Comparison of ENCODE assay signal across 24 cellular contexts in the genomic region with DNA sequence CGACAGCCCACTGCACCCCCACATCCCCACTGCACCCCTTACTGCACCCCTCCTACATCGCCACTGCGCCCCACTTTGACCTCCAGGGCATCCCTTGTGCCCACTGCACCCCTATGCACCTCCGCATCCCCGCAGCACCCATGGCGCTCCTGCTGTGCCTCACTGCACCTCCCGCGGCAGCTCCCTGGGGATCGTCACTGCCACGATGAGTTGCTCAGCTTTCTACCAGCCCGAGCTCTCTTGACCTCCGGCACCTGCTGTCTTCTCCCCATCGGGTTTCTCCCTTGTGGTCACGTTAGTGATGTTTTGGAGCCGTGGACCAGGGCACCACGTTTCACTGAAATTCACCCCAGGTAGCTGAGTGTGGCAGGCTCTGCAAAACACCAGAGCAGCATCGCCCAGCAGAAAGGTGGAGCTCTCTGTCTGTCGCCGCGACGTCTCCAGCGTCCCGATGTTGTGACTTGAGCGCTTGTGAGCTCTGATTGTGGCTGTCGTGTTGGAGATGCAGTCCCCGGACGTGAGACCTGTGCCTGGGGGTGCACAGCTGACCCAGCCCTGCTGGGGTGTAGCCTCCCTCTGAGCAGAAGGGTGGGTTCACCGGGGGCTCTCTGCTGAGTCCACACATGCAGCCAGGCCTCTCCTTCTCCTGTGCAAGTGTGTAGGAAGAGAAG.
DNase-seq lines count a peak whose midpoint lies in the region; ATAC-seq and TF ChIP-seq lines count a peak whose summit lies in the region.
"Had no signal": no experiment of that assay in that cellular context is flagged by ENCODE, and none has a peak within 500 bp of the region (broad histone marks: within the 10 kb centered on the region; RNA-seq: fewer than 3 reads in every experiment).

No MANE protein-coding gene starts in this region.

- H3K27ac ChIP-seq in BLaER1 treated with 17β-estradiol and CSF1 and Interleukin-3, amounts not matched to agents 10 nM and 100 nM = no peak overlapping the region; a peak in 1 of 22 replicates
- H3K27ac ChIP-seq in endodermal cell (ENCODE audit: low read depth, low read length) (no peak overlapping the region), MM.1S (ENCODE audit: low read length) (no peak overlapping the region)
- H3K27ac ChIP-seq: heart right ventricle, WERI-Rb-1 had no signal

- peaks cover 21% of the 10 kb centered on the region for H3K4me1 Mint-ChIP-seq in T-helper 1 cell treated with Interleukin-12 subunit alpha and Interleukin-12 subunit beta and Interleukin-4 antibody, amounts not matched to agents 30 μg/mL and 1 μg/mL, for 36 hours (ENCODE audit: low read depth)
- H3K4me1 Mint-ChIP-seq in endodermal cell = no peaks in the 10 kb centered on the region
- no peaks in the 10 kb centered on the region for H3K4me1 Mint-ChIP-seq in stimulated activated naive B cell treated with anti-CD40 and anti-IgM and Interleukin-4, amounts not matched to agents 10 μg/mL and 1 μg/mL and 100 μg/mL, for 72 hours
- H3K4me1 Mint-ChIP-seq: activated T-helper 17 cell treated with anti-CD3 and anti-CD28 coated beads, Interleukin-2, amount 50 U/mL, for 72 hours had no signal

- H3K9me3 ChIP-seq in BLaER1 treated with 17β-estradiol and CSF1 and Interleukin-3, amounts not matched to agents 10 nM and 100 nM (replicated peaks in 1 of 11) = no peaks in the 10 kb centered on the region
- H3K9me3 ChIP-seq in endodermal cell (ENCODE audit: control insufficient read depth, low read length) (peaks cover 50% of the 10 kb centered on the region), MM.1S (replicated peaks; ENCODE audit: insufficient read depth, low read length) (no peaks in the 10 kb centered on the region)
- H3K9me3 ChIP-seq: heart right ventricle had no signal

- no peaks in the 10 kb centered on the region for H3K79me2 ChIP-seq in MM.1S (ENCODE audit: low read length)

- H3K27me3 ChIP-seq in BLaER1 treated with 17β-estradiol and CSF1 and Interleukin-3, amounts not matched to agents 10 nM and 100 nM = peaks cover 0 to 35% (median 11%) of the 10 kb centered on the region in 11 experiments; a peak in 11 of 22 replicates
- H3K27me3 ChIP-seq in endodermal cell (ENCODE audit: control insufficient read depth, insufficient read depth, low read length, poor library complexity, severe bottlenecking) = no peaks in the 10 kb centered on the region
- H3K27me3 ChIP-seq in MM.1S (replicated peaks; ENCODE audit: insufficient read depth, low read length) = peaks cover 54% of the 10 kb centered on the region

- H4K20me1 ChIP-seq in BLaER1 treated with 17β-estradiol and CSF1 and Interleukin-3, amounts not matched to agents 10 nM and 100 nM = peaks cover 0 to 7% (median 0%) of the 10 kb centered on the region in 11 experiments; a peak in 3 of 22 replicates
- H4K20me1 ChIP-seq in MM.1S (ENCODE audit: insufficient read depth, low read length) = no peaks in the 10 kb centered on the region

- no peak overlapping the region for H2AFZ ChIP-seq in MM.1S (ENCODE audit: low read length)

- no peaks in the 10 kb centered on the region for H3K9me2 ChIP-seq in MM.1S (replicated peaks; ENCODE audit: insufficient read depth, low read length)

- H3K4me3 ChIP-seq in BLaER1 treated with 17β-estradiol and CSF1 and Interleukin-3, amounts not matched to agents 10 nM and 100 nM = no peak overlapping the region
- H3K4me3 ChIP-seq in endodermal cell (ENCODE audit: low read length) (no peak overlapping the region), MM.1S (ENCODE audit: low read length) (no peak overlapping the region)
- H3K4me3 ChIP-seq: heart right ventricle, lung had no signal

- H3K27me3 Mint-ChIP-seq in T-helper 1 cell treated with Interleukin-12 subunit alpha and Interleukin-12 subunit beta and Interleukin-4 antibody, amounts not matched to agents 30 μg/mL and 1 μg/mL, for 36 hours (ENCODE audit: low read depth) = peaks cover 13% of the 10 kb centered on the region
- H3K27me3 Mint-ChIP-seq in endodermal cell (ENCODE audit: insufficient read depth) = no peaks in the 10 kb centered on the region
- peaks cover 7 to 8% of the 10 kb centered on the region in 2 donors for H3K27me3 Mint-ChIP-seq in stimulated activated naive B cell treated with anti-CD40 and anti-IgM and Interleukin-4, amounts not matched to agents 10 μg/mL and 1 μg/mL and 100 μg/mL, for 72 hours
- H3K27me3 Mint-ChIP-seq: activated T-helper 17 cell treated with anti-CD3 and anti-CD28 coated beads, Interleukin-2, amount 50 U/mL, for 72 hours had no signal

- peak overlapping the region; percentile 12 for H3K27ac Mint-ChIP-seq in T-helper 1 cell treated with Interleukin-12 subunit alpha and Interleukin-12 subunit beta and Interleukin-4 antibody, amounts not matched to agents 30 μg/mL and 1 μg/mL, for 36 hours
- H3K27ac Mint-ChIP-seq in endodermal cell = no peak overlapping the region
- peak overlapping the region; percentile 56 for H3K27ac Mint-ChIP-seq in stimulated activated naive B cell treated with anti-CD40 and anti-IgM and Interleukin-4, amounts not matched to agents 10 μg/mL and 1 μg/mL and 100 μg/mL, for 72 hours
- H3K27ac Mint-ChIP-seq: activated naive CD4-positive, alpha-beta T cell treated with anti-CD3 and anti-CD28 coated beads, Interleukin-2, amount 50 U/mL, for 72 hours; activated T-helper 17 cell treated with anti-CD3 and anti-CD28 coated beads, Interleukin-2, amount 50 U/mL, for 72 hours; CD8-positive, alpha-beta T cell had no signal

- H3K9me3 Mint-ChIP-seq in T-helper 1 cell treated with Interleukin-12 subunit alpha and Interleukin-12 subunit beta and Interleukin-4 antibody, amounts not matched to agents 30 μg/mL and 1 μg/mL, for 36 hours = no peaks in the 10 kb centered on the region
- H3K9me3 Mint-ChIP-seq in endodermal cell = no peaks in the 10 kb centered on the region
- peaks cover 0 to 5% of the 10 kb centered on the region in 2 donors for H3K9me3 Mint-ChIP-seq in stimulated activated naive B cell treated with anti-CD40 and anti-IgM and Interleukin-4, amounts not matched to agents 10 μg/mL and 1 μg/mL and 100 μg/mL, for 72 hours
- H3K9me3 Mint-ChIP-seq: activated naive CD4-positive, alpha-beta T cell treated with anti-CD3 and anti-CD28 coated beads, Interleukin-2, amount 50 U/mL, for 72 hours; activated T-helper 17 cell treated with anti-CD3 and anti-CD28 coated beads, Interleukin-2, amount 50 U/mL, for 72 hours; CD8-positive, alpha-beta T cell; naive thymus-derived CD8-positive, alpha-beta T cell had no signal

- TF ChIP-seq CTCF in endodermal cell (conservative IDR thresholded peaks at IDR 0.05) (no peak), MM.1S (IDR thresholded peaks at IDR 0.05; ENCODE audit: low read length) (no peak), GM13977 (IDR thresholded peaks at IDR 0.05; ENCODE audit: extremely low read depth, insufficient read depth, missing control alignments) (no peak)

- no peak for ATAC-seq in stimulated activated naive B cell treated with anti-CD40 and anti-IgM and Interleukin-4, amounts not matched to agents 10 μg/mL and 1 μg/mL and 100 μg/mL, for 72 hours (replicated peaks)
- no peak for ATAC-seq in GM19455 (IDR thresholded peaks at IDR 0.05; ENCODE audit: unreplicated experiment)
- ATAC-seq: heart right ventricle had no signal

- peak overlapping the region in 10 of 11 experiments; percentile 17 to 68 (median 59); a peak in 18 of 22 replicates for H3K4me2 ChIP-seq in BLaER1 treated with 17β-estradiol and CSF1 and Interleukin-3, amounts not matched to agents 10 nM and 100 nM
- no peak overlapping the region for H3K4me2 ChIP-seq in MM.1S (ENCODE audit: low read depth, low read length)

- H3K9ac ChIP-seq in BLaER1 treated with 17β-estradiol and CSF1 and Interleukin-3, amounts not matched to agents 10 nM and 100 nM = no peak overlapping the region
- H3K9ac ChIP-seq in endodermal cell (ENCODE audit: extremely low read depth, low read length, poor library complexity, severe bottlenecking) = no peak overlapping the region
- no peak overlapping the region for H3K9ac ChIP-seq in MM.1S (ENCODE audit: low read length)

- H3F3A ChIP-seq in MM.1S (ENCODE audit: insufficient read depth, low read length) = no peaks in the 10 kb centered on the region

- no peaks in the 10 kb centered on the region for H3K36me3 Mint-ChIP-seq in T-helper 1 cell treated with Interleukin-12 subunit alpha and Interleukin-12 subunit beta and Interleukin-4 antibody, amounts not matched to agents 30 μg/mL and 1 μg/mL, for 36 hours (ENCODE audit: low read depth)
- H3K36me3 Mint-ChIP-seq in endodermal cell (ENCODE audit: low read depth) = no peaks in the 10 kb centered on the region
- H3K36me3 Mint-ChIP-seq in stimulated activated naive B cell treated with anti-CD40 and anti-IgM and Interleukin-4, amounts not matched to agents 10 μg/mL and 1 μg/mL and 100 μg/mL, for 72 hours = no peaks in the 10 kb centered on the region
- H3K36me3 Mint-ChIP-seq: activated naive CD4-positive, alpha-beta T cell treated with anti-CD3 and anti-CD28 coated beads, Interleukin-2, amount 50 U/mL, for 72 hours; CD8-positive, alpha-beta T cell; naive thymus-derived CD8-positive, alpha-beta T cell had no signal

- in situ Hi-C loops in GM13977 (cut with MboI; ENCODE audit: low pct_unique_long_range_greater_than_20kb, low sequenced_read_pairs, unreplicated experiment) = no loop called here

- no peak for DNase-seq in T-helper 1 cell
- DNase-seq in endodermal cell = peak; percentile 38
- no peak for DNase-seq in stimulated activated naive B cell treated with anti-CD40 and anti-IgM and Interleukin-4, amounts not matched to agents 10 μg/mL and 1 μg/mL and 100 μg/mL, for 72 hours
- DNase-seq in MM.1S = no peak
- DNase-seq in GM13977 (ENCODE audit: low spot score) = no peak
- DNase-seq: activated CD4-positive, alpha-beta T cell treated with anti-CD3 and anti-CD28 coated beads for 48 hours; AML-193; amygdala; heart right ventricle; MV-4-11; NCI-H1436 treated with DMSO at 0.1 percent for 48 hours; nucleus accumbens; stimulated activated CD4-positive, alpha-beta T cell treated with anti-CD3 and anti-CD28 coated beads, Interleukin-15, amount 100 ng/mL, for 24 hours; stimulated activated CD4-positive, alpha-beta T cell treated with anti-CD3 and anti-CD28 coated beads, Interleukin-4, amount 100 ng/mL, for 4 hours; SW 1271; WERI-Rb-1 had no signal

- no peak overlapping the region for H3K4me3 Mint-ChIP-seq in T-helper 1 cell treated with Interleukin-12 subunit alpha and Interleukin-12 subunit beta and Interleukin-4 antibody, amounts not matched to agents 30 μg/mL and 1 μg/mL, for 36 hours
- H3K4me3 Mint-ChIP-seq in endodermal cell = no peak overlapping the region
- no peak overlapping the region for H3K4me3 Mint-ChIP-seq in stimulated activated naive B cell treated with anti-CD40 and anti-IgM and Interleukin-4, amounts not matched to agents 10 μg/mL and 1 μg/mL and 100 μg/mL, for 72 hours
- H3K4me3 Mint-ChIP-seq: activated T-helper 17 cell treated with anti-CD3 and anti-CD28 coated beads, Interleukin-2, amount 50 U/mL, for 72 hours; CD8-positive, alpha-beta T cell had no signal

- WGBS in endodermal cell (ENCODE audit: insufficient coverage in 1 of 2, insufficient read length in 1 of 2), 2 experiments = 81 to 86% methylated on average over 20 to 28 of the region's 28 CpGs

- no peaks in the 10 kb centered on the region for H3K36me3 ChIP-seq in BLaER1 treated with 17β-estradiol and CSF1 and Interleukin-3, amounts not matched to agents 10 nM and 100 nM
- H3K36me3 ChIP-seq in endodermal cell (ENCODE audit: control insufficient read depth, insufficient read depth, low read length) (no peaks in the 10 kb centered on the region), MM.1S (replicated peaks; ENCODE audit: insufficient read depth, low read length) (no peaks in the 10 kb centered on the region)
- H3K36me3 ChIP-seq: heart right ventricle, WERI-Rb-1 had no signal

- peaks cover 10 to 38% (median 30%) of the 10 kb centered on the region in 10 experiments for H3K4me1 ChIP-seq in BLaER1 treated with 17β-estradiol and CSF1 and Interleukin-3, amounts not matched to agents 10 nM and 100 nM
- H3K4me1 ChIP-seq in endodermal cell (ENCODE audit: control insufficient read depth, insufficient read depth, low read length) (no peaks in the 10 kb centered on the region), MM.1S (ENCODE audit: low read length) (no peaks in the 10 kb centered on the region)
- H3K4me1 ChIP-seq: heart right ventricle had no signal
